In genomic region chr12:47408171-47408871, GRCh38 we compare ENCODE assay signal across 8 cellular contexts.
DNase-seq lines count a peak whose midpoint lies in the region; ATAC-seq, FAIRE-seq and TF ChIP-seq lines count a peak whose summit lies in the region.

No MANE protein-coding gene starts in this region.

- peak; percentile 48 for TF ChIP-seq CTCF in A549 (IDR thresholded peaks at IDR 0.05)

- peak; percentile 74 to 85 for TF ChIP-seq RAD21 in A549 (conservative IDR thresholded peaks at IDR 0.05 in 1 of 2, IDR thresholded peaks at IDR 0.05 in 1 of 2)

- peaks cover 9% of the 10 kb centered on the region for H3K36me3 Mint-ChIP-seq in stimulated activated naive CD8-positive, alpha-beta T cell treated with anti-CD3 and anti-CD28 coated beads, Interleukin-15, Interleukin-2, amounts not matched to agents 100 ng/mL and 50 ng/mL, for 24 hours (ENCODE audit: low read depth)

- peak overlapping the region; percentile 10 for H3K4me2 ChIP-seq in A549

- peak overlapping the region; percentile 67 to 75 for H3K27ac ChIP-seq in A549

- peaks cover 80% of the 10 kb centered on the region for H3K4me1 Mint-ChIP-seq in stimulated activated naive CD8-positive, alpha-beta T cell treated with anti-CD3 and anti-CD28 coated beads, Interleukin-15, Interleukin-2, amounts not matched to agents 100 ng/mL and 50 ng/mL, for 24 hours (ENCODE audit: low read depth)

- WGBS in A549 (ENCODE audit: missing lambda C conversion rate): 34% methylated on average over 2 of the region's 2 CpGs

- H3K27me3 Mint-ChIP-seq in stimulated activated naive CD8-positive, alpha-beta T cell treated with anti-CD3 and anti-CD28 coated beads, Interleukin-15, Interleukin-2, amounts not matched to agents 100 ng/mL and 50 ng/mL, for 24 hours: no peaks in the 10 kb centered on the region

- peak overlapping the region; percentile 49 for H3K27ac Mint-ChIP-seq in stimulated activated naive CD8-positive, alpha-beta T cell treated with anti-CD3 and anti-CD28 coated beads, Interleukin-15, Interleukin-2, amounts not matched to agents 100 ng/mL and 50 ng/mL, for 24 hours

- no peak overlapping the region for H3K4me3 ChIP-seq in A549

- peaks cover 4% of the 10 kb centered on the region for H3K9me3 Mint-ChIP-seq in stimulated activated naive CD8-positive, alpha-beta T cell treated with anti-CD3 and anti-CD28 coated beads, Interleukin-15, Interleukin-2, amounts not matched to agents 100 ng/mL and 50 ng/mL, for 24 hours

- no peak for TF ChIP-seq POLR2A in A549 (IDR thresholded peaks at IDR 0.05; ENCODE audit: low read length)
- no peak for TF ChIP-seq POLR2A in GM18505 (IDR thresholded peaks at IDR 0.05; ENCODE audit: borderline replicate concordance, extremely low read depth, insufficient read depth, insufficient read length)

- DNase-seq in A549 (ENCODE audit: low read depth in 1 of 2, low spot score in 1 of 2) (peak; percentile 22 to 69), NCI-H1436 (lab: John Stamatoyannopoulos, UW) (peak; percentile 12), cerebellar cortex (ENCODE audit: low spot score) (peak; percentile 12), pons (ENCODE audit: low spot score) (no peak), AG20443 (ENCODE audit: low spot score) (no peak)

- H3K4me3 Mint-ChIP-seq in stimulated activated naive CD8-positive, alpha-beta T cell treated with anti-CD3 and anti-CD28 coated beads, Interleukin-15, Interleukin-2, amounts not matched to agents 100 ng/mL and 50 ng/mL, for 24 hours: no peak overlapping the region

- peak; percentile 76 to 89; a peak in 5 of 6 replicates for ATAC-seq in A549
- ATAC-seq in GM18505 (IDR thresholded peaks at IDR 0.05; ENCODE audit: unreplicated experiment): peak; percentile 95
- peak; percentile 83 for ATAC-seq in HG02840 (IDR thresholded peaks at IDR 0.05; ENCODE audit: low FRiP score, unreplicated experiment)

- peaks cover 18% of the 10 kb centered on the region for H3K4me1 ChIP-seq in A549

- TF ChIP-seq EP300 in A549 (IDR thresholded peaks at IDR 0.05): no peak

- POLR2A ChIA-PET in A549 (lab: Yijun Ruan, JAX): no interaction called here

- no peaks in the 10 kb centered on the region for H3K9me3 ChIP-seq in A549

- CTCF ChIA-PET in A549 (lab: Yijun Ruan, JAX): interaction anchor here (0.6 to 0.7 kb wide), 4 partner anchors 124 to 245 kb away, joined by 3 to 4 read pairs (median 3); no protein-coding TSS in a partner anchor

- FAIRE-seq in A549 (lab: Jason Lieb, UNC): no peak

TF ChIP-seq in A549, 52 proteins besides CTCF, POLR2A, EP300 and RAD21:
- TF ChIP-seq, protein P1, sequence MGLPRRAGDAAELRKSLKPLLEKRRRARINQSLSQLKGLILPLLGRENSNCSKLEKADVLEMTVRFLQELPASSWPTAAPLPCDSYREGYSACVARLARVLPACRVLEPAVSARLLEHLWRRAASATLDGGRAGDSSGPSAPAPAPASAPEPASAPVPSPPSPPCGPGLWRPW (IDR thresholded peaks at IDR 0.05): no peak
- no peak for TF ChIP-seq ZNF302 (CRISPR knock-in tag; IDR thresholded peaks at IDR 0.05)
- peak; percentile 65 for TF ChIP-seq SMC3 (IDR thresholded peaks at IDR 0.05)

Comparison
In these comparisons a context has a peak if more than half of its experiments do, and no peak if none do; other contexts are left out.
1. DNase-seq: peak in A549 (2 of 2), NCI-H1436 (single experiment) and cerebellar cortex (single experiment); none in pons (single experiment) and AG20443 (single experiment).
2. Peak in every context shown above with its lines, with median percentiles within 50 percentile points of each other: ATAC-seq.